In the genomic region with DNA sequence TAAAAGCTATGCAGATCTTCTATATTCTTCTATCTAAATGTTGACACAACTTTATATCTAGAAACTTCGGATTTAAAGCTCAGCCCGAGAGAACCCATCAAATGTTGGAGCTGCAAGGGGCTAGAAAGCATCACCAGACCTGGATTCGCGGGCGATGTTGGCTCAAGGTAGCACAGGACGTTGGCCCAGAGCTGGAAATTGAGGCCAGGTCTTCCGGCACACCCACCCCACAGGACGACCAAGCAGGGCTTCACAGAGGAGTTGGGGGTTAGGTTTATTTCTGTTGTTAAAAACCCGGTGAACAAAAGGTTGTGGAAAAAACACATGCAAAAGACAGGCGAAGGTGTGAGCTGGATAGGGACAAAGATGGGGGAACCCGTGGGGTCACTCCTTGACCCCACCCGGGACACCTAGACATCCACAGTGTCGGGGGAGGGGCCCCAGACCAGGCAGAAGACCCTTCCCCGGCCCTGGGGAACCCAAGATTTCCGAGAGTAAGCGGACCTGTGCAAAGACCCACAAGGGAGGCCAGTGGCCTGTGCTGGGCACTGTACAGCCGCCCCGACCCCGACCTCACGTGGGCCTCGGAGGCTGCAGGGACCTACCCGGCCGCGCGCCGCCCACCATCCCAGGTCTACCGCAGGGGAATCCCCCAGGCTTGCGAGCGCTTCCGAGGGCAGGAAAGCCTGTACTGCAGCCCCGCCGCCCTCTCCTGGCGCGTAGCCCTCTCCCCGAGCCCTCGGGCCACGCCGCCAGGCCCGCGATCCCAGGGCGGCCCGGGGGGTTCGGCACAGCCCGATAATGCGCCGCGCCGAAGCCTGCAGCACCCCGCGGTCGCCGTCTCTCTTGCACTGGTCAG, we compare ENCODE assay signal across 8 cellular contexts. TPM values are rescaled to one million over a fixed set of nuclear protein-coding genes. Genes with fewer than 3 reads are reported as not detected.
DNase-seq lines count a peak whose midpoint lies in the region; ATAC-seq, FAIRE-seq and TF ChIP-seq lines count a peak whose summit lies in the region.

No MANE protein-coding gene starts in this region.

- in situ Hi-C loops in astrocyte of the cerebellum (cut with HindIII; ENCODE audit: low sequenced_read_pairs): no loop called here

- TF ChIP-seq POLR2A in GM12892 (IDR thresholded peaks at IDR 0.05; ENCODE audit: low read depth, low read length): no peak

- TF ChIP-seq CTCF in astrocyte of the cerebellum (IDR thresholded peaks at IDR 0.05; ENCODE audit: low read depth, low read length, missing control alignments): no peak

- DNase-seq in GM12892 (ENCODE audit: insufficient read length): peak; percentile 80
- DNase-seq in SK-N-DZ (ENCODE audit: low spot score): peak; percentile 53
- DNase-seq in astrocyte of the cerebellum (ENCODE audit: low read depth): no peak
- DNase-seq in iris pigment epithelial cell (ENCODE audit: low read depth): peak; percentile 55
- peak; percentile 72 to 78 for DNase-seq in stimulated activated CD4-positive, alpha-beta T cell treated with anti-CD3 and anti-CD28 coated beads, Interleukin-2, amount 100 ng/mL, for 24 hours
- DNase-seq in OCI-M1 (lab: John Stamatoyannopoulos, UW): no peak
- DNase-seq in NCI-H2196 (lab: John Stamatoyannopoulos, UW; ENCODE audit: unreplicated experiment): no peak

- peak; percentile 25 for ATAC-seq in HG02610 (IDR thresholded peaks at IDR 0.05; ENCODE audit: unreplicated experiment)

- peak overlapping the region; percentile 92 for H3K4me3 ChIP-seq in astrocyte of the cerebellum (ENCODE audit: low read depth, low read length)

- peak; percentile 17 for FAIRE-seq in GM12892 (lab: Jason Lieb, UNC)

RNA-seq across cellular contexts. Expression of a gene that starts 1.8 kb away (rescaled TPM):
- polyA plus RNA-seq in GM12892 (2012; ENCODE audit: missing spikeins): 18.1 TPM
- polyA plus RNA-seq in SK-N-DZ (2014; cell fraction: cytosol; rRNA removed): 34.5 and 36.8 TPM in 2 replicates
- polyA plus RNA-seq in SK-N-DZ (2014; cell fraction: nucleus; rRNA removed): 24.5 and 33.6 TPM in 2 replicates

RNA-seq across cellular contexts. Expression of a gene that starts 16.9 kb away (rescaled TPM):
- polyA plus RNA-seq in GM12892 (2012; ENCODE audit: missing spikeins): 31.3 TPM
- 16.1 and 16.3 TPM in 2 replicates for polyA plus RNA-seq in SK-N-DZ (2014; cell fraction: cytosol; rRNA removed)
- 40.5 and 66.8 TPM in 2 replicates for polyA plus RNA-seq in SK-N-DZ (2014; cell fraction: nucleus; rRNA removed)

RNA-seq across cellular contexts. Expression of a gene that starts 21.8 kb away (rescaled TPM):
- 443 TPM for polyA plus RNA-seq in GM12892 (2012; ENCODE audit: missing spikeins)
- polyA plus RNA-seq in SK-N-DZ (2014; cell fraction: cytosol; rRNA removed): 168 and 322 TPM in 2 replicates
- 122 and 126 TPM in 2 replicates for polyA plus RNA-seq in SK-N-DZ (2014; cell fraction: nucleus; rRNA removed)

RNA-seq across cellular contexts. Expression of a gene that starts 28.8 kb away (rescaled TPM):
- 0.17 TPM for polyA plus RNA-seq in GM12892 (2012; ENCODE audit: missing spikeins)
- 17.8 and 47.2 TPM in 2 replicates for polyA plus RNA-seq in SK-N-DZ (2014; cell fraction: cytosol; rRNA removed)
- 56.5 and 59.9 TPM in 2 replicates for polyA plus RNA-seq in SK-N-DZ (2014; cell fraction: nucleus; rRNA removed)

RNA-seq across cellular contexts. Expression of a gene that starts 36.9 kb away (rescaled TPM):
- 2.6 TPM for polyA plus RNA-seq in GM12892 (2012; ENCODE audit: missing spikeins)
- 4.9 and 7.8 TPM in 2 replicates for polyA plus RNA-seq in SK-N-DZ (2014; cell fraction: cytosol; rRNA removed)
- polyA plus RNA-seq in SK-N-DZ (2014; cell fraction: nucleus; rRNA removed): 6.1 and 12.6 TPM in 2 replicates

Comparison
In these comparisons a context has a peak if more than half of its experiments do, and no peak if none do; other contexts are left out.
1. DNase-seq: peak in GM12892 (single experiment), SK-N-DZ (single experiment), iris pigment epithelial cell (single experiment) and stimulated activated CD4-positive, alpha-beta T cell treated with anti-CD3 and anti-CD28 coated beads, Interleukin-2, amount 100 ng/mL, for 24 hours (2 of 2); none in astrocyte of the cerebellum (single experiment), OCI-M1 (single experiment) and NCI-H2196 (single experiment).